ENCODE assay signal across 8 cellular contexts in the genomic region with DNA sequence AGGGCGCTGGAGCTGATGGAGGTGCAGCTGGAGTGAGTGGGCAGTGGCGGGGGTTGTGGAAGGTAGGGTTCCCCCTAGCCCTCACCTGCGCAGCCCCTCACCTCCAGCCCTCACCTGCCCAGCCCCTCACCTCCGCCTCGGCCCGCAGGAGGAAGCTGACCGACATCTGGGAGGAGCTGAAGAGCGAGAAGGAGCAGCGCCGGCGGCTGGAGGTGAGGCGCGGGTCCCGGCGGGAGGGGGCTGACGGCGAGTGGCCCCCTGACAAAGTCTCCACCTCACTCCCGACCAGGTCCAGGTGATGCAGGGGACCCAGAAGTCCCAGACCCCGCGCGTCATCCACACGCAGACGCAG. TPM values are rescaled to one million over a fixed set of nuclear protein-coding genes. Genes with fewer than 3 reads are reported as not detected.
DNase-seq lines count a peak whose midpoint lies in the region; ATAC-seq and TF ChIP-seq lines count a peak whose summit lies in the region.

No MANE protein-coding gene starts in this region.

- no peak overlapping the region for H3K27ac ChIP-seq in PC-3 (ENCODE audit: low read length)

- H3K4me1 Mint-ChIP-seq in activated T-cell treated with anti-CD3 and anti-CD28 coated beads, Interleukin-2, amount 50 U/mL, for 72 hours (ENCODE audit: low read depth) = peaks cover 19% of the 10 kb centered on the region

- H3K9me2 ChIP-seq in PC-3 (replicated peaks; ENCODE audit: low read length) = no peaks in the 10 kb centered on the region

- peaks cover 7% of the 10 kb centered on the region for H3K27me3 Mint-ChIP-seq in activated T-cell treated with anti-CD3 and anti-CD28 coated beads, Interleukin-2, amount 50 U/mL, for 72 hours (ENCODE audit: low read depth)

- TF ChIP-seq CTCF in GM06990 (IDR thresholded peaks at IDR 0.05; ENCODE audit: insufficient read depth, low read length, poor library complexity, severe bottlenecking) (no peak), PC-3 (conservative IDR thresholded peaks at IDR 0.05; ENCODE audit: low read depth, low read length) (no peak)

- peak overlapping the region; percentile 63 to 70 for H3K4me3 Mint-ChIP-seq in activated T-cell treated with anti-CD3 and anti-CD28 coated beads, Interleukin-2, amount 50 U/mL, for 72 hours

- no peak for ATAC-seq in activated T-cell treated with anti-CD3 and anti-CD28 coated beads, Interleukin-2, amount 50 U/mL, for 72 hours (replicated peaks in 1 of 2)
- ATAC-seq in PC-3 (no peak), HG03196 (IDR thresholded peaks at IDR 0.05; ENCODE audit: unreplicated experiment) (no peak)

- CTCF ChIA-PET in PC-3 (lab: Charles Lee) = no interaction called here

- H3K9me3 ChIP-seq in skeletal muscle satellite cell (replicated peaks; ENCODE audit: low read length) (no peaks in the 10 kb centered on the region), PC-3 (ENCODE audit: low read length) (no peaks in the 10 kb centered on the region)

- no peaks in the 10 kb centered on the region for H3K79me2 ChIP-seq in PC-3 (ENCODE audit: low read length)

- no peaks in the 10 kb centered on the region for H3F3A ChIP-seq in PC-3 (ENCODE audit: low read length, unreplicated experiment)

- H3K9ac ChIP-seq in skeletal muscle satellite cell (ENCODE audit: low read depth, low read length) = peak overlapping the region; percentile 22
- no peak overlapping the region for H3K9ac ChIP-seq in PC-3 (ENCODE audit: low read length)

- H3K4me1 ChIP-seq in skeletal muscle satellite cell (ENCODE audit: control insufficient read depth, insufficient read depth, low read length) (peaks cover 26% of the 10 kb centered on the region), PC-3 (ENCODE audit: insufficient read depth, low read length) (peaks cover 9% of the 10 kb centered on the region)

- H4K20me1 ChIP-seq in PC-3 (ENCODE audit: low read length) = no peaks in the 10 kb centered on the region

- no peak overlapping the region for H2AFZ ChIP-seq in PC-3 (ENCODE audit: low read length)

- intact Hi-C loops in PC-3 (cut with micrococcal nuclease) = no loop called here

- DNase-seq in GM06990 (ENCODE audit: extremely low read depth, insufficient read length) = no peak
- no peak for DNase-seq in activated T-cell treated with anti-CD3 and anti-CD28 coated beads, Interleukin-2, amount 50 U/mL, for 72 hours
- DNase-seq in PC-3 = no peak
- no peak for DNase-seq in DMS79 treated with DMSO at 0.1 percent for 48 hours (lab: John Stamatoyannopoulos, UW)
- DNase-seq in effector CD8-positive, alpha-beta T cell (lab: John Stamatoyannopoulos, UW) = no peak

- no peak overlapping the region for H3K27ac Mint-ChIP-seq in activated T-cell treated with anti-CD3 and anti-CD28 coated beads, Interleukin-2, amount 50 U/mL, for 72 hours

- H3K27me3 ChIP-seq in GM06990 (replicated peaks; ENCODE audit: control insufficient read depth, insufficient read depth, low read length) = no peaks in the 10 kb centered on the region
- H3K27me3 ChIP-seq in skeletal muscle satellite cell (ENCODE audit: control insufficient read depth, insufficient read depth, low read length) = no peaks in the 10 kb centered on the region
- no peaks in the 10 kb centered on the region for H3K27me3 ChIP-seq in PC-3 (ENCODE audit: low read length)

- H3K4me2 ChIP-seq in skeletal muscle satellite cell (ENCODE audit: low read length) = peak overlapping the region; percentile 94
- H3K4me2 ChIP-seq in PC-3 (ENCODE audit: low read length) = no peak overlapping the region

- H3K9me3 Mint-ChIP-seq in activated T-cell treated with anti-CD3 and anti-CD28 coated beads, Interleukin-2, amount 50 U/mL, for 72 hours = no peaks in the 10 kb centered on the region

- no peaks in the 10 kb centered on the region for H3K36me3 Mint-ChIP-seq in activated T-cell treated with anti-CD3 and anti-CD28 coated beads, Interleukin-2, amount 50 U/mL, for 72 hours (ENCODE audit: insufficient read depth in 2 of 2)

- no TSS peak for BruUV-seq in PC-3 (replicated peaks; lab: Mats Ljungman, UMichigan)

- peak overlapping the region; percentile 25 for H3K4me3 ChIP-seq in GM06990 (replicated peaks; ENCODE audit: low read depth, low read length)
- H3K4me3 ChIP-seq in iPS-11a (ENCODE audit: low read depth, low read length) = peak overlapping the region; percentile 52
- peak overlapping the region; percentile 47 for H3K4me3 ChIP-seq in skeletal muscle satellite cell (ENCODE audit: low read length)
- no peak overlapping the region for H3K4me3 ChIP-seq in PC-3 (ENCODE audit: low read length)

- POLR2A ChIA-PET in PC-3 (lab: Charles Lee; ENCODE audit: unreplicated experiment) = no interaction called here

- no peaks in the 10 kb centered on the region for H3K36me3 ChIP-seq in GM06990 (ENCODE audit: control insufficient read depth, insufficient read depth, low read length)
- H3K36me3 ChIP-seq in skeletal muscle satellite cell (ENCODE audit: insufficient read depth, low read length) = peaks cover 27% of the 10 kb centered on the region
- H3K36me3 ChIP-seq in PC-3 (ENCODE audit: low read depth, low read length) = no peaks in the 10 kb centered on the region

RNA-seq across cellular contexts. Expression of a gene that starts 2.7 kb away (rescaled TPM):
- 1 to 10 TPM; 8.0 to 9.4 TPM for total RNA-seq in activated T-cell treated with anti-CD3 and anti-CD28 coated beads, Interleukin-2, amount 50 U/mL, for 72 hours
- total RNA-seq in skeletal muscle satellite cell (2012; rRNA removed) = 114 and 163 TPM in 2 replicates
- 89.1 and 104 TPM in 2 replicates for total RNA-seq in PC-3 (2014; rRNA removed)

RNA-seq across cellular contexts. Expression of a gene that starts 14.6 kb away (rescaled TPM):
- 10 to 100 TPM in 1 of 2 donors, 1 to 10 TPM in 1; 8.1 to 16.3 TPM for total RNA-seq in activated T-cell treated with anti-CD3 and anti-CD28 coated beads, Interleukin-2, amount 50 U/mL, for 72 hours
- 3.5 and 13.8 TPM in 2 replicates for total RNA-seq in skeletal muscle satellite cell (2012; rRNA removed)
- 11.3 and 16.4 TPM in 2 replicates for total RNA-seq in PC-3 (2014; rRNA removed)
